ENCODE assay signal across 6 cellular contexts in the genomic region with DNA sequence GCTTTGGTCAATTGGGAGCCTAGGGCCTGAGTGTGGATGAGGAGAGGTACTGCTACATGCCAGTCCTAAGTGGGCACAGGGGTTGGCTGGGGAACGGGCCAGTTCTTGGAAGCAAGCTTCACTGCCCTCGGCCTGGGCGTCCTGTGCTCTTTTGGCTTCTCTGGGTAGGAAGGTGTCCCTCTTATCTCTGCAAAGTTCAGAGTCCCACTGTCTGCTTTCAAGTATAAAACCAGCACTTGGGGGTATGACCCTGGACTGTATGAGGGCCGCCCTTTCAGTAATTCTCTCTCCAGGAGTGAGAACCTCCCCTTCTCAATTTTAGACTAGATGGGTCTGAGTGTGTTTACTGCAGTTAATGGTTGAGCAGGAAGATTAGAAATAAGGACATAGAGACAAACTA. TPM values are rescaled to one million over a fixed set of nuclear protein-coding genes. Genes with fewer than 3 reads are reported as not detected.
DNase-seq lines count a peak whose midpoint lies in the region; ATAC-seq and TF ChIP-seq lines count a peak whose summit lies in the region.
"Not testable (repeated sequence)": the region's sequence is repeated elsewhere in the genome, so short reads cannot be mapped to it uniquely, and the experiment has no call there.

No MANE protein-coding gene starts in this region.

- 92 to 100% (median 96%) methylated on average over 4 of the region's 4 CpGs for WGBS in spleen, 5 donors

- H3K36me3 Mint-ChIP-seq in CD8-positive, alpha-beta T cell = peaks cover 10% of the 10 kb centered on the region
- not testable (repeated sequence) for H3K36me3 Mint-ChIP-seq in activated T-helper 17 cell treated with anti-CD3 and anti-CD28 coated beads, Interleukin-2, amount 50 U/mL, for 72 hours (ENCODE audit: low read depth); nephron progenitor cell (ENCODE audit: low read depth)

- peak overlapping the region; percentile 37 for H3K4me3 Mint-ChIP-seq in CD8-positive, alpha-beta T cell
- peak overlapping the region; percentile 11 for H3K4me3 Mint-ChIP-seq in activated T-helper 17 cell treated with anti-CD3 and anti-CD28 coated beads, Interleukin-2, amount 50 U/mL, for 72 hours
- H3K4me3 Mint-ChIP-seq in nephron progenitor cell = peak overlapping the region; percentile 30

- intact Hi-C loops in CD8-positive, alpha-beta T cell (cut with DNase I, micrococcal nuclease); spleen (cut with DNase I; ENCODE audit: low total_unique reads): not testable (repeated sequence)

- not testable (repeated sequence) for H3K27ac ChIP-seq in CD8-positive, alpha-beta T cell (ENCODE audit: low read depth, low read length); spleen
- H3K27ac ChIP-seq in KOPT-K1 (ENCODE audit: low read depth, low read length, poor library complexity, severe bottlenecking) = peak overlapping the region; percentile 45

- peaks cover 27% of the 10 kb centered on the region for H3K4me1 Mint-ChIP-seq in CD8-positive, alpha-beta T cell (ENCODE audit: low read depth)
- peaks cover 11% of the 10 kb centered on the region for H3K4me1 Mint-ChIP-seq in activated T-helper 17 cell treated with anti-CD3 and anti-CD28 coated beads, Interleukin-2, amount 50 U/mL, for 72 hours
- peaks cover 18% of the 10 kb centered on the region for H3K4me1 Mint-ChIP-seq in nephron progenitor cell

- H3K9me3 Mint-ChIP-seq in CD8-positive, alpha-beta T cell; activated T-helper 17 cell treated with anti-CD3 and anti-CD28 coated beads, Interleukin-2, amount 50 U/mL, for 72 hours; nephron progenitor cell: not testable (repeated sequence)

- H3K36me3 ChIP-seq in CD8-positive, alpha-beta T cell (ENCODE audit: insufficient read depth, low read length); spleen: not testable (repeated sequence)
- peaks cover 11% of the 10 kb centered on the region; the same call in 1 of the 2 replicates for H3K36me3 ChIP-seq in KOPT-K1 (ENCODE audit: insufficient read depth, low read length)

- H3K27me3 ChIP-seq in CD8-positive, alpha-beta T cell (ENCODE audit: insufficient read depth, low read length); spleen (replicated peaks in 1 of 7): not testable (repeated sequence)

- TF ChIP-seq POLR2A in spleen (IDR thresholded peaks at IDR 0.05) = not testable (repeated sequence)

- POLR2A ChIA-PET in CD8-positive, alpha-beta T cell (lab: Charles Lee) = not testable (repeated sequence)

- not testable (repeated sequence) for TF ChIP-seq CTCF in CD8-positive, alpha-beta T cell (IDR thresholded peaks at IDR 0.05); nephron progenitor cell (IDR thresholded peaks at IDR 0.05); spleen (IDR thresholded peaks at IDR 0.05 in 8 of 11, conservative IDR thresholded peaks at IDR 0.05 in 3 of 11)

- CTCF ChIA-PET in CD8-positive, alpha-beta T cell (lab: Charles Lee) = not testable (repeated sequence)

- not testable (repeated sequence) for ATAC-seq in CD8-positive, alpha-beta T cell; activated T-helper 17 cell treated with anti-CD3 and anti-CD28 coated beads, Interleukin-2, amount 50 U/mL, for 72 hours (replicated peaks)
- ATAC-seq in left lobe of liver = peak; percentile 7

- not testable (repeated sequence) for DNase-seq in CD8-positive, alpha-beta T cell; left lobe of liver (ENCODE audit: low spot score); nephron progenitor cell
- peak; percentile 41 for DNase-seq in spleen

- H3K4me3 ChIP-seq in CD8-positive, alpha-beta T cell (ENCODE audit: low read depth, low read length); spleen: not testable (repeated sequence)

- H3K27me3 Mint-ChIP-seq in CD8-positive, alpha-beta T cell (ENCODE audit: low read depth); activated T-helper 17 cell treated with anti-CD3 and anti-CD28 coated beads, Interleukin-2, amount 50 U/mL, for 72 hours: not testable (repeated sequence)
- peaks cover 16% of the 10 kb centered on the region for H3K27me3 Mint-ChIP-seq in nephron progenitor cell (ENCODE audit: low read depth, poor library complexity)

- H3K4me1 ChIP-seq in CD8-positive, alpha-beta T cell (ENCODE audit: insufficient read depth, low read length) = not testable (repeated sequence)
- peaks cover 0 to 52% (median 18%) of the 10 kb centered on the region in 6 donors for H3K4me1 ChIP-seq in spleen

- not testable (repeated sequence) for H3K9me3 ChIP-seq in CD8-positive, alpha-beta T cell (ENCODE audit: low read length); KOPT-K1 (ENCODE audit: insufficient read depth, low read length, poor library complexity, severe bottlenecking); spleen

- H3K27ac Mint-ChIP-seq in CD8-positive, alpha-beta T cell; activated T-helper 17 cell treated with anti-CD3 and anti-CD28 coated beads, Interleukin-2, amount 50 U/mL, for 72 hours; nephron progenitor cell: not testable (repeated sequence)

RNA-seq across cellular contexts. Expression of gene PLEKHM1, which starts 1.6 kb away (rescaled TPM):
- total RNA-seq in CD8-positive, alpha-beta T cell = 100 to 1,000 TPM; 127 to 132 TPM
- 10 to 100 TPM; 29.5 to 31.2 TPM for total RNA-seq in activated T-helper 17 cell treated with anti-CD3 and anti-CD28 coated beads, Interleukin-2, amount 50 U/mL, for 72 hours
- 23.7 TPM for total RNA-seq in left lobe of liver
- total RNA-seq in spleen = 100 to 1,000 TPM in 3 of 7 donors, 10 to 100 TPM in 4; 66.1 to 121 (median 84.9) TPM
- polyA plus RNA-seq in spleen = 10 to 100 TPM in 2 of 3 donors, 1 to 10 TPM in 1; 7.4 to 19.3 (median 12.4) TPM

RNA-seq across cellular contexts. Expression of gene ARHGAP27, which starts 59.5 kb away (rescaled TPM):
- total RNA-seq in CD8-positive, alpha-beta T cell = 10 to 100 TPM; 31.3 to 37.6 TPM
- total RNA-seq in activated T-helper 17 cell treated with anti-CD3 and anti-CD28 coated beads, Interleukin-2, amount 50 U/mL, for 72 hours = 10 to 100 TPM; 54.5 to 55.5 TPM
- total RNA-seq in left lobe of liver (6.5 TPM), spleen (100 to 1,000 TPM in 6 of 7 donors, 10 to 100 TPM in 1; 97.8 to 151 (median 129) TPM)
- 100 to 1,000 TPM in 1 of 3 donors, 10 to 100 TPM in 2; 43.6 to 103 (median 73.1) TPM for polyA plus RNA-seq in spleen
